8 cellular contexts compared by ENCODE assay signal in genomic region chr1:61641171-61641570, GRCh38.
DNase-seq lines count a peak whose midpoint lies in the region; ATAC-seq and TF ChIP-seq lines count a peak whose summit lies in the region.

No MANE protein-coding gene starts in this region.

- TF ChIP-seq EP300 in upper lobe of left lung (IDR thresholded peaks at IDR 0.05), result no peak

- H3K36me3 ChIP-seq in adipocyte (ENCODE audit: control insufficient read depth, insufficient read depth, low read length, severe bottlenecking), result no peaks in the 10 kb centered on the region
- no peaks in the 10 kb centered on the region for H3K36me3 ChIP-seq in upper lobe of left lung

- WGBS in upper lobe of left lung, 2 donors, result 48 to 49% methylated on average over 12 of the region's 12 CpGs

- H3K4me1 ChIP-seq in adipocyte (ENCODE audit: control insufficient read depth, insufficient read depth, low read length), result peaks cover 52% of the 10 kb centered on the region
- H3K4me1 ChIP-seq in upper lobe of left lung, result peaks cover 0 to 13% (median 3%) of the 10 kb centered on the region in 4 donors

- TF ChIP-seq POLR2A in upper lobe of left lung (IDR thresholded peaks at IDR 0.05), result no peak

- H3K9me3 ChIP-seq in adipocyte (ENCODE audit: control insufficient read depth, low read length) (no peaks in the 10 kb centered on the region), upper lobe of left lung (no peaks in the 10 kb centered on the region)

- DNase-seq in activated naive CD4-positive, alpha-beta T cell treated with anti-CD3 and anti-CD28 coated beads for 36 hours, result peak; percentile 25
- DNase-seq in activated naive CD4-positive, alpha-beta T cell treated with anti-CD3 and anti-CD28 coated beads, Interleukin-2, amount 50 U/mL, for 16 hours, result no peak
- DNase-seq in adipocyte (ENCODE audit: low read depth) (no peak), medulla oblongata (ENCODE audit: extremely low spot score) (peak; percentile 51), upper lobe of left lung (no peak), NCI-H2029 (lab: John Stamatoyannopoulos, UW) (no peak), GM19240 (ENCODE audit: insufficient read length, low spot score) (no peak)

- H3K4me3 ChIP-seq in adipocyte (ENCODE audit: low read length) (peak overlapping the region; percentile 75), upper lobe of left lung (peak overlapping the region in 3 of 4 donors; percentile 4 to 36 (median 21))

- H3K4me1 Mint-ChIP-seq in activated naive CD4-positive, alpha-beta T cell treated with anti-CD3 and anti-CD28 coated beads for 36 hours (ENCODE audit: low read depth), result peaks cover 10% of the 10 kb centered on the region

- H3K9ac ChIP-seq in adipocyte (ENCODE audit: low read length), result peak overlapping the region; percentile 87

- ATAC-seq in upper lobe of left lung (ENCODE audit: low FRiP score in 2 of 2) (peak; percentile 38 to 45), GM18867 (IDR thresholded peaks at IDR 0.05; ENCODE audit: unreplicated experiment) (no peak)

- CTCF ChIA-PET in activated naive CD4-positive, alpha-beta T cell treated with anti-CD3 and anti-CD28 coated beads for 36 hours (lab: Charles Lee), result interaction anchor here (0.5 to 3.9 kb wide), 7 partner anchors 8 to 145 kb away, joined by 3 to 18 read pairs (median 3); no protein-coding TSS in a partner anchor

- H3K27me3 ChIP-seq in adipocyte (replicated peaks; ENCODE audit: control insufficient read depth, insufficient read depth, low read length), result no peaks in the 10 kb centered on the region
- H3K27me3 ChIP-seq in upper lobe of left lung, result no peaks in the 10 kb centered on the region

- intact Hi-C loops in activated naive CD4-positive, alpha-beta T cell treated with anti-CD3 and anti-CD28 coated beads for 36 hours (cut with micrococcal nuclease), result loop anchor here (1.0 to 2.0 kb wide), 5 partner anchors 53 to 662 kb away; no protein-coding TSS in a partner anchor

- peak overlapping the region; percentile 43 to 76 (median 61) for H3K27ac ChIP-seq in upper lobe of left lung

- peak overlapping the region; percentile 38 for H3K27ac Mint-ChIP-seq in activated naive CD4-positive, alpha-beta T cell treated with anti-CD3 and anti-CD28 coated beads for 36 hours

- no peak for TF ChIP-seq CTCF in upper lobe of left lung (IDR thresholded peaks at IDR 0.05)

- H3K9me3 Mint-ChIP-seq in activated naive CD4-positive, alpha-beta T cell treated with anti-CD3 and anti-CD28 coated beads for 36 hours, result no peaks in the 10 kb centered on the region

- peak overlapping the region; percentile 68 for H3K4me3 Mint-ChIP-seq in activated naive CD4-positive, alpha-beta T cell treated with anti-CD3 and anti-CD28 coated beads for 36 hours

- no peaks in the 10 kb centered on the region for H3K36me3 Mint-ChIP-seq in activated naive CD4-positive, alpha-beta T cell treated with anti-CD3 and anti-CD28 coated beads for 36 hours (ENCODE audit: low read depth)

- peaks cover 5% of the 10 kb centered on the region for H3K27me3 Mint-ChIP-seq in activated naive CD4-positive, alpha-beta T cell treated with anti-CD3 and anti-CD28 coated beads for 36 hours (ENCODE audit: low read depth)

Comparison
In these comparisons a context has a peak if more than half of its experiments do, and no peak if none do; other contexts are left out.
1. DNase-seq: peak in activated naive CD4-positive, alpha-beta T cell treated with anti-CD3 and anti-CD28 coated beads for 36 hours (single experiment) and medulla oblongata (single experiment); none in activated naive CD4-positive, alpha-beta T cell treated with anti-CD3 and anti-CD28 coated beads, Interleukin-2, amount 50 U/mL, for 16 hours (single experiment), adipocyte (single experiment), upper lobe of left lung (0 of 2), NCI-H2029 (single experiment) and GM19240 (single experiment).